Comparison of ENCODE assay signal across 17 cellular contexts in genomic region chr5:95102687-95103086, GRCh38.
A peak's percentile ranks its signal among the peaks of the same experiment; 100 is the strongest.
DNase-seq lines count a peak whose midpoint lies in the region; ATAC-seq, FAIRE-seq and TF ChIP-seq lines count a peak whose summit lies in the region.
"Had no signal": no experiment of that assay in that cellular context is flagged by ENCODE, and none has a peak within 500 bp of the region (broad histone marks: within the 10 kb centered on the region; RNA-seq: fewer than 3 reads in every experiment).

No MANE protein-coding gene starts in this region.

- BruUV-seq in GM12878 (replicated peaks; lab: Mats Ljungman, UMichigan): no TSS peak

- H3K9ac ChIP-seq in GM12878 (ENCODE audit: control insufficient read depth, insufficient read depth, low read length): no peak overlapping the region
- H3K9ac ChIP-seq: BLaER1 treated with 17β-estradiol and CSF1 and Interleukin-3, amounts not matched to agents 10 nM and 100 nM had no signal

- H3K27me3 ChIP-seq in GM12878 (replicated peaks in 1 of 2; ENCODE audit: control insufficient read depth in 2 of 2, insufficient read depth in 2 of 2, low read length in 1 of 2) (no peaks in the 10 kb centered on the region), right lobe of liver (no peaks in the 10 kb centered on the region)
- H3K27me3 ChIP-seq: BLaER1 treated with 17β-estradiol and CSF1 and Interleukin-3, amounts not matched to agents 10 nM and 100 nM; hepatocyte; ovary; vagina had no signal

- in situ Hi-C loops in GM12878 (cut with MboI): no loop called here

- DNase-seq in GM12878 (ENCODE audit: low read depth, low spot score) (peak; percentile 39), right lobe of liver (no peak), T-cell (no peak), amniotic stem cell (lab: John Stamatoyannopoulos, UW) (no peak), hepatic stellate cell (ENCODE audit: low spot score) (no peak)
- DNase-seq: activated CD4-positive, alpha-beta T cell treated with anti-CD3 and anti-CD28 coated beads for 1 hour; NCI-H1105 treated with DMSO at 0.1 percent for 48 hours; ovary; stimulated activated CD4-positive, alpha-beta T cell treated with anti-CD3 and anti-CD28 coated beads, Interleukin-15, amount 100 ng/mL, for 24 hours had no signal

- H3K27ac ChIP-seq in GM12878 (ENCODE audit: control insufficient read depth, insufficient read depth): no peak overlapping the region
- H3K27ac ChIP-seq in right lobe of liver: no peak overlapping the region
- H3K27ac ChIP-seq: BLaER1 treated with 17β-estradiol and CSF1 and Interleukin-3, amounts not matched to agents 10 nM and 100 nM; hepatocyte; ovary; vagina had no signal

- no peak for FAIRE-seq in GM12878 (lab: Jason Lieb, UNC)

- no peaks in the 10 kb centered on the region for H3K9me3 Mint-ChIP-seq in T-cell
- H3K9me3 Mint-ChIP-seq: activated T-helper 2 cell treated with anti-CD3 and anti-CD28 coated beads, Interferon-gamma antibody, Interleukin-2, Interleukin-4, amounts not matched to agents 10 μg/mL and 5 μg/mL and 100 μg/mL, durations not matched to agents 14 hours and 24 hours and 36 hours; memory B cell had no signal

- RAD21 ChIA-PET in GM12878 (lab: Charles Lee; ENCODE audit: unreplicated experiment): interaction anchor here (1.0 to 2.0 kb wide), 9 partner anchors 11 to 133 kb away, joined by 3 to 8 read pairs (median 6); no protein-coding TSS in a partner anchor

- no peak overlapping the region for H3K27ac Mint-ChIP-seq in T-cell
- H3K27ac Mint-ChIP-seq: activated T-helper 2 cell treated with anti-CD3 and anti-CD28 coated beads, Interferon-gamma antibody, Interleukin-2, Interleukin-4, amounts not matched to agents 10 μg/mL and 5 μg/mL and 100 μg/mL, durations not matched to agents 14 hours and 24 hours and 36 hours; memory B cell had no signal

- H3K4me2 ChIP-seq in GM12878 (ENCODE audit: control insufficient read depth, insufficient read depth): no peak overlapping the region
- H3K4me2 ChIP-seq: hepatocyte had no signal

- no peak for TF ChIP-seq CTCF in GM12878 (IDR thresholded peaks at IDR 0.05 in 2 of 3, conservative IDR thresholded peaks at IDR 0.05 in 1 of 3; ENCODE audit: control insufficient read depth in 2 of 3, extremely low read depth in 1 of 3, insufficient read depth in 1 of 3, low read depth in 3 of 3, low read length in 3 of 3)
- no peak for TF ChIP-seq CTCF in right lobe of liver (IDR thresholded peaks at IDR 0.05)

- SMC1A ChIA-PET in GM12878 (lab: Charles Lee; ENCODE audit: uncharacterized antibody, unreplicated experiment): interaction anchor here (0.7 to 3.2 kb wide), 13 partner anchors 8 to 134 kb away, joined by 3 to 13 read pairs (median 4); no protein-coding TSS in a partner anchor

- no peak overlapping the region for H3K4me3 Mint-ChIP-seq in T-cell
- H3K4me3 Mint-ChIP-seq: memory B cell had no signal

- intact Hi-C loops in GM12878 (cut with micrococcal nuclease; ENCODE audit: unreplicated experiment) (loop anchor here (2.0 kb wide), 1 partner anchor 14 kb away; no protein-coding TSS in a partner anchor), right lobe of liver (cut with DNase I) (no loop called here)

- H3K9me3 ChIP-seq in GM12878 (replicated peaks; ENCODE audit: control insufficient read depth, insufficient read depth, low read length) (no peaks in the 10 kb centered on the region), right lobe of liver (no peaks in the 10 kb centered on the region)
- H3K9me3 ChIP-seq: BLaER1 treated with 17β-estradiol and CSF1 and Interleukin-3, amounts not matched to agents 10 nM and 100 nM; ovary; vagina had no signal

- H3K4me1 Mint-ChIP-seq in T-cell: peaks cover 0 to 2% (median 0%) of the 10 kb centered on the region in 3 donors
- H3K4me1 Mint-ChIP-seq: memory B cell had no signal

- POLR2A ChIA-PET in GM12878 (lab: Charles Lee): interaction anchor here (0.9 to 1.5 kb wide), 3 partner anchors 9 to 15 kb away, joined by 3 to 6 read pairs (median 3); no protein-coding TSS in a partner anchor
- POLR2A ChIA-PET in T-cell (lab: Charles Lee): no interaction called here

- CTCF ChIA-PET in GM12878 (lab: Yijun Ruan, JAX) (interaction anchor here (1.0 to 2.1 kb wide), 4 partner anchors 11 to 133 kb away, joined by 4 to 9 read pairs (median 6); no protein-coding TSS in a partner anchor), T-cell (lab: Charles Lee) (no interaction called here)

- H3K4me3 ChIP-seq in GM12878 (no peak overlapping the region), right lobe of liver (no peak overlapping the region)
- H3K4me3 ChIP-seq: BLaER1 treated with 17β-estradiol and CSF1 and Interleukin-3, amounts not matched to agents 10 nM and 100 nM; hepatocyte; ovary; vagina had no signal

- H3K79me2 ChIP-seq in GM12878 (ENCODE audit: control insufficient read depth, insufficient read depth, low read length): no peaks in the 10 kb centered on the region
- H3K79me2 ChIP-seq: hepatocyte had no signal

- H3K27me3 Mint-ChIP-seq in T-cell: no peaks in the 10 kb centered on the region
- H3K27me3 Mint-ChIP-seq: memory B cell had no signal

- TF ChIP-seq RAD21 in GM12878 (IDR thresholded peaks at IDR 0.05; ENCODE audit: insufficient read depth, low read depth, low read length): no peak

- H3K36me3 ChIP-seq in GM12878 (ENCODE audit: control insufficient read depth in 2 of 2, insufficient read depth in 2 of 2, low read length in 1 of 2) (no peaks in the 10 kb centered on the region), right lobe of liver (no peaks in the 10 kb centered on the region)
- H3K36me3 ChIP-seq: BLaER1 treated with 17β-estradiol and CSF1 and Interleukin-3, amounts not matched to agents 10 nM and 100 nM; ovary; vagina had no signal

- ATAC-seq in GM18873 (IDR thresholded peaks at IDR 0.05; ENCODE audit: low FRiP score, unreplicated experiment) (peak; percentile 97), GM21528 (IDR thresholded peaks at IDR 0.05; ENCODE audit: low FRiP score, unreplicated experiment) (peak; percentile 94), HG03060 (IDR thresholded peaks at IDR 0.05; ENCODE audit: low read depth, unreplicated experiment) (peak; percentile 92), GM12878 (peak; percentile 96), right lobe of liver (no peak), T-cell (replicated peaks in 1 of 4) (no peak)

- H3K4me1 ChIP-seq in GM12878 (ENCODE audit: control insufficient read depth, insufficient read depth, low read length) (no peaks in the 10 kb centered on the region), right lobe of liver (no peaks in the 10 kb centered on the region)
- H3K4me1 ChIP-seq: vagina had no signal

- H4K20me1 ChIP-seq in GM12878 (ENCODE audit: control insufficient read depth, insufficient read depth): no peaks in the 10 kb centered on the region
- H4K20me1 ChIP-seq: BLaER1 treated with 17β-estradiol and CSF1 and Interleukin-3, amounts not matched to agents 10 nM and 100 nM had no signal

- TF ChIP-seq POLR2A in GM12878 (IDR thresholded peaks at IDR 0.05; ENCODE audit: low read depth, low read length) (no peak), right lobe of liver (IDR thresholded peaks at IDR 0.05) (no peak)

- H2AFZ ChIP-seq in GM12878 (ENCODE audit: control insufficient read depth, low read depth, low read length): no peak overlapping the region
- H2AFZ ChIP-seq: hepatocyte had no signal

- TF ChIP-seq EP300 in GM12878 (IDR thresholded peaks at IDR 0.05; ENCODE audit: borderline replicate concordance in 1 of 2, control insufficient read depth in 1 of 2, low read depth in 2 of 2, low read length in 2 of 2): peak in 1 of 2 experiments; percentile 50; a peak in 1 of 4 replicates

- no peaks in the 10 kb centered on the region for H3K36me3 Mint-ChIP-seq in T-cell
- H3K36me3 Mint-ChIP-seq: memory B cell had no signal

- WGBS in GM12878 (ENCODE audit: insufficient coverage, insufficient replicate concordance, low lambda C conversion rate, missing lambda C conversion rate): 24% methylated on average over 1 of the region's 1 CpG
- 33% methylated on average over 1 of the region's 1 CpG for WGBS in right lobe of liver (ENCODE audit: insufficient coverage, low coverage, low lambda C conversion rate, missing lambda C conversion rate)

TF ChIP-seq in GM12878, 131 proteins besides CTCF, POLR2A, EP300 and RAD21 (continues in another document):
- peak; percentile 47 to 48; a peak in 2 of 4 replicates for TF ChIP-seq IKZF2 (IDR thresholded peaks at IDR 0.05)
- no peak for TF ChIP-seq IRF3 (IDR thresholded peaks at IDR 0.05)
- 0 out of 2 replicates have a peak, but pooled peaks have one; percentile 25 for TF ChIP-seq IKZF1 (conservative IDR thresholded peaks at IDR 0.05)

Comparison
In these comparisons a context has a peak if more than half of its experiments do, and no peak if none do; other contexts are left out.
1. ATAC-seq: peak in GM18873 (single experiment), GM21528 (single experiment), HG03060 (single experiment) and GM12878 (single experiment); none in right lobe of liver (0 of 4) and T-cell (0 of 4).